ENCODE assay signal across 13 cellular contexts in the genomic region with DNA sequence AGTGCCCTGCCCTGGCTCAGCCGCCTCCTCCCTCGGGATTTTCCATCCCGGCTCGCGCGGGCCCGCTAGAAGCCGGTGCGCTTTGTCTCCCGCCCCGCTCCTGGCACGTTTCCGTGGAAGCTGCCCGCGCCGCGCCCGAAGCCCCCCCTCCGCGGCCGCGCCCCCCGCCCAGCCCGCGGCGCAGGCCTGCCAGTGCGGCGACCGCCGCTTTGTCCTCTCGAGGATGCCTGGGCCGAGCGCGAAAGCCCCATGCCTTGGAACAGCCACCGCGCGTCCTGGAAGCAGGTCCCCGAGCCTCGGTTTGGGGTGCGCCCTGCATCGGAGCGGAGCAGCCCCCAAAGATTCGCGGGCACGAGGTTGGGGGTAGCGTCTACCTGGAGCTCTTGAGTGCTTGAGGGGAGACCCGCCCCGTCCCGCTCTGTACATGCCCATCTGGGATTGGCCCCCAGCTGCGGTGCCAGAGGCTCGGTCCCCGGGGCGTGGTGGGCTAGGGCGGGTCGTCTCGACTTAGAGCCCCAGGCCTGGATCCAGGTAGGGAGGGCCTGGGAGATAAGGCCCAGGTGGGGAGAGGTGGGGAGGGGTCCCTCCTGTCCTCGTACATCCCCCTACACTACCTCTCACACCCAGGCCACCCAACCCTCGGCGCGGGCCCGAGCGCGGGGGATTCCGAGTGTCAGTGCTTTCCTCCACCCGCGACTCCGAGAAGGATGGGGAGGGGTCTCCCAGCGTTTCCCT. TPM values are rescaled to one million over a fixed set of nuclear protein-coding genes. Genes with fewer than 3 reads are reported as not detected.
A peak's percentile ranks its signal among the peaks of the same experiment; 100 is the strongest.
DNase-seq lines count a peak whose midpoint lies in the region; ATAC-seq and TF ChIP-seq lines count a peak whose summit lies in the region.
"Had no signal": no experiment of that assay in that cellular context is flagged by ENCODE, and none has a peak within 500 bp of the region (broad histone marks: within the 10 kb centered on the region; RNA-seq: fewer than 3 reads in every experiment).

No MANE protein-coding gene starts in this region.

- peak; percentile 52 for DNase-seq in COR-L47 (lab: John Stamatoyannopoulos, UW)
- no peak for DNase-seq in central memory CD8-positive, alpha-beta T cell (ENCODE audit: low spot score in 2 of 2)
- no peak for DNase-seq in naive thymus-derived CD4-positive, alpha-beta T cell
- no peak for DNase-seq in CD14-positive monocyte (ENCODE audit: low spot score)
- DNase-seq in HPDE6-E6E7 (ENCODE audit: extremely low spot score): no peak
- DNase-seq: activated CD4-positive, CD25-positive, alpha-beta regulatory T cell treated with anti-CD3 and anti-CD28 coated beads, Interleukin-2, amount 50 U/mL, for 72 hours; GM23248; NCI-H2081; SJCRH30; uterus had no signal

- H3K9me3 ChIP-seq in HUES48 (ENCODE audit: control insufficient read depth, insufficient read depth, low read length): no peaks in the 10 kb centered on the region
- no peaks in the 10 kb centered on the region for H3K9me3 ChIP-seq in naive thymus-derived CD4-positive, alpha-beta T cell (ENCODE audit: control insufficient read depth in 2 of 3, low read length in 3 of 3)
- H3K9me3 ChIP-seq: SJCRH30, uterus had no signal

- no peaks in the 10 kb centered on the region for H3K36me3 ChIP-seq in HUES48 (ENCODE audit: control insufficient read depth, insufficient read depth, low read length)
- H3K36me3 ChIP-seq in naive thymus-derived CD4-positive, alpha-beta T cell (ENCODE audit: control insufficient read depth in 2 of 3, insufficient read depth in 3 of 3, low read length in 3 of 3): no peaks in the 10 kb centered on the region
- H3K36me3 ChIP-seq: SJCRH30, uterus had no signal

- POLR2A ChIA-PET in naive thymus-derived CD4-positive, alpha-beta T cell (lab: Charles Lee): interaction anchor here (0.5 to 0.6 kb wide), 2 partner anchors 14 to 79 kb away, joined by 3 read pairs; no protein-coding TSS in a partner anchor

- CTCF ChIA-PET in naive thymus-derived CD4-positive, alpha-beta T cell (lab: Charles Lee): no interaction called here

- no peak overlapping the region for H3K27ac Mint-ChIP-seq in central memory CD8-positive, alpha-beta T cell (ENCODE audit: low read depth)
- no peak overlapping the region for H3K27ac Mint-ChIP-seq in naive thymus-derived CD4-positive, alpha-beta T cell
- H3K27ac Mint-ChIP-seq in CD14-positive monocyte: no peak overlapping the region

- peaks cover 28% of the 10 kb centered on the region for H3K27me3 ChIP-seq in HUES48 (ENCODE audit: control insufficient read depth, insufficient read depth, low read length)
- H3K27me3 ChIP-seq in naive thymus-derived CD4-positive, alpha-beta T cell (ENCODE audit: control insufficient read depth in 2 of 2, insufficient read depth in 2 of 2, low read length in 2 of 2): peaks cover 14 to 16% of the 10 kb centered on the region in 2 donors
- H3K27me3 ChIP-seq: SJCRH30, uterus had no signal

- intact Hi-C loops in naive thymus-derived CD4-positive, alpha-beta T cell (cut with micrococcal nuclease): loop anchor here (10.0 kb wide), 1 partner anchor 642 kb away; a partner anchor contains a TSS
- intact Hi-C loops in CD14-positive monocyte (cut with micrococcal nuclease): no loop called here

- no peak for TF ChIP-seq CTCF in CD14-positive monocyte (IDR thresholded peaks at IDR 0.05)

- peaks cover 44% of the 10 kb centered on the region for H3K27me3 Mint-ChIP-seq in central memory CD8-positive, alpha-beta T cell
- peaks cover 19 to 69% (median 31%) of the 10 kb centered on the region in 5 donors for H3K27me3 Mint-ChIP-seq in naive thymus-derived CD4-positive, alpha-beta T cell
- H3K27me3 Mint-ChIP-seq in CD14-positive monocyte (ENCODE audit: low read depth in 3 of 3): peaks cover 21 to 49% (median 39%) of the 10 kb centered on the region in 3 donors

- peak overlapping the region; percentile 68 for H3K4me3 Mint-ChIP-seq in central memory CD8-positive, alpha-beta T cell
- H3K4me3 Mint-ChIP-seq in naive thymus-derived CD4-positive, alpha-beta T cell: peak overlapping the region in 7 of 10 donors; percentile 7 to 93 (median 74)
- H3K4me3 Mint-ChIP-seq in CD14-positive monocyte: peak overlapping the region in 1 of 2 donors; percentile 83

- no peaks in the 10 kb centered on the region for H3K9me3 Mint-ChIP-seq in central memory CD8-positive, alpha-beta T cell
- peaks cover 0 to 2% (median 0%) of the 10 kb centered on the region in 11 donors for H3K9me3 Mint-ChIP-seq in naive thymus-derived CD4-positive, alpha-beta T cell
- H3K9me3 Mint-ChIP-seq in CD14-positive monocyte: peaks cover 4 to 13% (median 8%) of the 10 kb centered on the region in 7 donors

- peaks cover 2% of the 10 kb centered on the region for H3K36me3 Mint-ChIP-seq in central memory CD8-positive, alpha-beta T cell (ENCODE audit: insufficient read depth)
- H3K36me3 Mint-ChIP-seq in naive thymus-derived CD4-positive, alpha-beta T cell: no peaks in the 10 kb centered on the region
- peaks cover 0 to 4% of the 10 kb centered on the region in 2 donors for H3K36me3 Mint-ChIP-seq in CD14-positive monocyte

- no peak overlapping the region for H3K27ac ChIP-seq in HUES48 (ENCODE audit: low read depth, low read length)
- H3K27ac ChIP-seq in naive thymus-derived CD4-positive, alpha-beta T cell (ENCODE audit: low read depth, low read length): no peak overlapping the region
- H3K27ac ChIP-seq: GM23248, SJCRH30, uterus had no signal

- H3K4me1 ChIP-seq in HUES48 (ENCODE audit: control insufficient read depth, insufficient read depth, low read length): 0 out of 2 replicates have a peak, but pooled peaks cover 4% of the 10 kb centered on the region
- H3K4me1 ChIP-seq in naive thymus-derived CD4-positive, alpha-beta T cell (ENCODE audit: control insufficient read depth in 2 of 2, insufficient read depth in 2 of 2, low read length in 2 of 2): peaks cover 16 to 21% of the 10 kb centered on the region in 2 donors

- H3K4me3 ChIP-seq in HUES48 (ENCODE audit: low read depth, low read length): peak overlapping the region; percentile 27; the same call in 1 of the 2 replicates
- no peak overlapping the region for H3K4me3 ChIP-seq in naive thymus-derived CD4-positive, alpha-beta T cell (ENCODE audit: low read length)
- H3K4me3 ChIP-seq: SJCRH30 had no signal

- peaks cover 28% of the 10 kb centered on the region for H3K4me1 Mint-ChIP-seq in central memory CD8-positive, alpha-beta T cell
- peaks cover 16 to 27% (median 22%) of the 10 kb centered on the region in 7 donors for H3K4me1 Mint-ChIP-seq in naive thymus-derived CD4-positive, alpha-beta T cell
- H3K4me1 Mint-ChIP-seq in CD14-positive monocyte: peaks cover 25% of the 10 kb centered on the region

- no peak overlapping the region for H3K9ac ChIP-seq in HUES48 (ENCODE audit: low read depth, low read length)
- H3K9ac ChIP-seq: GM23248 had no signal

- ATAC-seq in central memory CD8-positive, alpha-beta T cell (replicated peaks; ENCODE audit: extremely low read depth, poor library complexity, severe bottlenecking): no peak
- no peak for ATAC-seq in naive thymus-derived CD4-positive, alpha-beta T cell
- no peak for ATAC-seq in GM19023 (IDR thresholded peaks at IDR 0.05; ENCODE audit: unreplicated experiment)
- ATAC-seq: sciatic nerve had no signal

RNA-seq across cellular contexts. Expression of a gene that starts 1.2 kb away (rescaled TPM):
- total RNA-seq in naive thymus-derived CD4-positive, alpha-beta T cell: 1 to 10 TPM in 3 of 5 experiments, under 1 TPM in 2; 0.57 to 6.1 (median 1.8) TPM
- 1 to 10 TPM in 1 of 2 donors, under 1 TPM in 1; 0.32 to 1.8 TPM for polyA plus RNA-seq in naive thymus-derived CD4-positive, alpha-beta T cell
- polyA plus RNA-seq in CD14-positive monocyte: under 1 TPM; 0.40 to 0.51 TPM

Comparison
In these comparisons a context has a peak if more than half of its experiments do, and no peak if none do; other contexts are left out.
1. intact Hi-C loops: an anchor here in naive thymus-derived CD4-positive, alpha-beta T cell (10.0 kb wide); none called in CD14-positive monocyte.